17 cellular contexts compared by ENCODE assay signal in genomic region chr17:60646701-60647100, GRCh38. TPM values are rescaled to one million over a fixed set of nuclear protein-coding genes. Genes with fewer than 3 reads are reported as not detected.
DNase-seq lines count a peak whose midpoint lies in the region; ATAC-seq and TF ChIP-seq lines count a peak whose summit lies in the region.
"Had no signal": no experiment of that assay in that cellular context is flagged by ENCODE, and none has a peak within 500 bp of the region (broad histone marks: within the 10 kb centered on the region; RNA-seq: fewer than 3 reads in every experiment).

No MANE protein-coding gene starts in this region.

- H3K4me1 ChIP-seq in A673 (ENCODE audit: insufficient read depth, low read length, poor library complexity, severe bottlenecking), result peaks cover 3% of the 10 kb centered on the region
- peaks cover 19% of the 10 kb centered on the region for H3K4me1 ChIP-seq in Karpas-422 (ENCODE audit: low read length)
- no peaks in the 10 kb centered on the region for H3K4me1 ChIP-seq in neutrophil (ENCODE audit: control insufficient read depth in 1 of 2, insufficient read depth in 1 of 2, low read depth in 1 of 2, low read length in 1 of 2)

- BruUV-seq in A673 (replicated peaks; lab: Mats Ljungman, UMichigan), result no TSS peak

- CTCF ChIA-PET in A673 (lab: Charles Lee), result no interaction called here

- DNase-seq in A673 (ENCODE audit: low spot score) (no peak), Karpas-422 (no peak), dorsolateral prefrontal cortex (no peak), germinal center (ENCODE audit: low spot score) (no peak), SKM-1 (lab: John Stamatoyannopoulos, UW; ENCODE audit: unreplicated experiment) (no peak)
- DNase-seq: CD8-positive, alpha-beta memory T cell; GF-D8; MV-4-11; NCI-H446 treated with DMSO at 0.1 percent for 48 hours; NCI-H526 treated with DMSO at 0.1 percent for 48 hours; Right ventricle myocardium superior; RPMI8226 had no signal

- H3K9me2 ChIP-seq in Karpas-422 (replicated peaks; ENCODE audit: insufficient read depth, low read length), result no peaks in the 10 kb centered on the region

- ATAC-seq in GM19035 (IDR thresholded peaks at IDR 0.05; ENCODE audit: unreplicated experiment), result no peak
- ATAC-seq: HepG2 had no signal

- no peaks in the 10 kb centered on the region for H4K20me1 ChIP-seq in Karpas-422 (ENCODE audit: insufficient read depth, low read depth, low read length)

- no peak overlapping the region for H3K4me2 ChIP-seq in Karpas-422 (ENCODE audit: low read depth, low read length, poor library complexity, severe bottlenecking)

- H3K4me3 ChIP-seq in A673 (ENCODE audit: low read depth, low read length, poor library complexity, severe bottlenecking) (no peak overlapping the region), Karpas-422 (ENCODE audit: low read length) (no peak overlapping the region), dorsolateral prefrontal cortex (peak overlapping the region in 3 of 59 donors; percentile 0 to 15 (median 10)), neutrophil (ENCODE audit: low read depth in 1 of 2, low read length in 1 of 2) (no peak overlapping the region)
- H3K4me3 ChIP-seq: SJSA1 had no signal

- H3K79me2 ChIP-seq in Karpas-422 (ENCODE audit: low read length), result peaks cover 58% of the 10 kb centered on the region

- peaks cover 7% of the 10 kb centered on the region for H3K36me3 ChIP-seq in A673 (ENCODE audit: insufficient read depth, low read length, poor library complexity, severe bottlenecking)
- H3K36me3 ChIP-seq in Karpas-422 (ENCODE audit: insufficient read depth, low read length), result peaks cover 12% of the 10 kb centered on the region; the same call in 1 of the 2 replicates
- H3K36me3 ChIP-seq in neutrophil, result peaks cover 41% of the 10 kb centered on the region

- H3K27ac ChIP-seq in A673 (ENCODE audit: low read depth, low read length, poor library complexity, severe bottlenecking) (peak overlapping the region; percentile 29), Karpas-422 (ENCODE audit: low read length) (peak overlapping the region; percentile 46; the same call in 1 of the 2 replicates), dorsolateral prefrontal cortex (peak overlapping the region in 45 of 59 donors; percentile 11 to 86 (median 72)), neutrophil (peak overlapping the region; percentile 26)
- H3K27ac ChIP-seq: C4-2B, SJSA1 had no signal

- H3K9me3 ChIP-seq in A673 (ENCODE audit: low read depth, low read length, poor library complexity, severe bottlenecking) (no peaks in the 10 kb centered on the region), Karpas-422 (ENCODE audit: low read length) (no peaks in the 10 kb centered on the region), neutrophil (no peaks in the 10 kb centered on the region)
- H3K9me3 ChIP-seq: SJSA1 had no signal

- TF ChIP-seq CTCF in A673 (conservative IDR thresholded peaks at IDR 0.05; ENCODE audit: low read depth, low read length) (no peak), dorsolateral prefrontal cortex (IDR thresholded peaks at IDR 0.05 in 54 of 56, conservative IDR thresholded peaks at IDR 0.05 in 2 of 56; ENCODE audit: low read depth in 1 of 56, partially characterized antibody in 56 of 56) (no peak), neutrophil (IDR thresholded peaks at IDR 0.05) (no peak)

- no peak overlapping the region for H3K9ac ChIP-seq in Karpas-422 (ENCODE audit: low read length)

- POLR2A ChIA-PET in A673 (lab: Charles Lee; ENCODE audit: low non-redundant PET), result interaction anchor here (0.6 kb wide), 1 partner anchor 161 kb away, joined by 3 read pairs; no protein-coding TSS in a partner anchor

- no peak overlapping the region for H2AFZ ChIP-seq in Karpas-422 (ENCODE audit: low read length)

- H3K27me3 ChIP-seq in A673 (replicated peaks; ENCODE audit: insufficient read depth, low read depth, low read length, poor library complexity) (no peaks in the 10 kb centered on the region), Karpas-422 (ENCODE audit: low read length) (no peaks in the 10 kb centered on the region), dorsolateral prefrontal cortex (no peaks in the 10 kb centered on the region), neutrophil (no peaks in the 10 kb centered on the region)
- H3K27me3 ChIP-seq: SJSA1 had no signal

- intact Hi-C loops in A673 (cut with micrococcal nuclease; ENCODE audit: unreplicated experiment), result no loop called here
- intact Hi-C loops in dorsolateral prefrontal cortex (cut with DNase I), result no loop called here

RNA-seq across cellular contexts. Expression of gene BCAS3, which starts 30.9 kb away (rescaled TPM):
- 14.4 and 23.4 TPM in 2 replicates for total RNA-seq in A673 (2021)
- total RNA-seq in Karpas-422 (2014; rRNA removed; shearing (Covaris generic); ENCODE audit: low replicate concordance), result 32.6 and 42.6 TPM in 2 replicates
- total RNA-seq in dorsolateral prefrontal cortex, result 10 to 100 TPM; 51.5 to 99.8 (median 76.7) TPM

RNA-seq across cellular contexts. Expression of gene PPM1D, which starts 46.7 kb away (rescaled TPM):
- total RNA-seq in A673 (2021), result 17.1 and 17.8 TPM in 2 replicates
- total RNA-seq in Karpas-422 (2014; rRNA removed; shearing (Covaris generic); ENCODE audit: low replicate concordance), result 6.4 and 11.8 TPM in 2 replicates
- 10 to 100 TPM in 113 of 120 experiments, 1 to 10 TPM in 7; 8.6 to 20.9 (median 13.7) TPM for total RNA-seq in dorsolateral prefrontal cortex
